15 cellular contexts compared by ENCODE assay signal in genomic region chrX:146278381-146278780, GRCh38.
A peak's percentile ranks its signal among the peaks of the same experiment; 100 is the strongest.
DNase-seq lines count a peak whose midpoint lies in the region; ATAC-seq and TF ChIP-seq lines count a peak whose summit lies in the region.
"Had no signal": no experiment of that assay in that cellular context is flagged by ENCODE, and none has a peak within 500 bp of the region (broad histone marks: within the 10 kb centered on the region; RNA-seq: fewer than 3 reads in every experiment).

No MANE protein-coding gene starts in this region.

- in situ Hi-C loops in Panc1 (cut with HindIII; ENCODE audit: low pct_unique_long_range_greater_than_20kb, low sequenced_read_pairs): no loop called here

- H3K9me3 ChIP-seq in Panc1 (ENCODE audit: control insufficient read depth, insufficient read depth, low read depth, low read length): no peaks in the 10 kb centered on the region
- H3K9me3 ChIP-seq in MG63: no peaks in the 10 kb centered on the region
- H3K9me3 ChIP-seq: uterus had no signal

- H3K9me3 Mint-ChIP-seq in activated CD4-positive, alpha-beta memory T cell treated with anti-CD3 and anti-CD28 coated beads for 36 hours: peaks cover 6% of the 10 kb centered on the region
- H3K9me3 Mint-ChIP-seq: activated B cell treated with CpG ODN at 0.5 μM for 24 hours; activated T-helper 1 cell treated with anti-CD3 and anti-CD28 coated beads, Interleukin-12 subunit alpha, Interleukin-12 subunit beta, Interleukin-2, Interleukin-4 antibody, amounts not matched to agents 30 ng/mL and 10 ng/mL and 1 ng/mL, durations not matched to agents 14 hours and 24 hours and 36 hours; CD8-positive, alpha-beta T cell had no signal

- H3K27ac Mint-ChIP-seq in activated CD4-positive, alpha-beta memory T cell treated with anti-CD3 and anti-CD28 coated beads for 36 hours: no peak overlapping the region
- H3K27ac Mint-ChIP-seq: activated B cell treated with CpG ODN at 0.5 μM for 24 hours; activated T-helper 1 cell treated with anti-CD3 and anti-CD28 coated beads, Interleukin-12 subunit alpha, Interleukin-12 subunit beta, Interleukin-2, Interleukin-4 antibody, amounts not matched to agents 30 ng/mL and 10 ng/mL and 1 ng/mL, durations not matched to agents 14 hours and 24 hours and 36 hours; CD8-positive, alpha-beta T cell; HFFc6 had no signal

- no peaks in the 10 kb centered on the region for H3K4me1 Mint-ChIP-seq in activated CD4-positive, alpha-beta memory T cell treated with anti-CD3 and anti-CD28 coated beads for 36 hours (ENCODE audit: low read depth)
- H3K4me1 Mint-ChIP-seq: activated B cell treated with CpG ODN at 0.5 μM for 24 hours had no signal

- no peaks in the 10 kb centered on the region for H3K27me3 ChIP-seq in Panc1 (ENCODE audit: control insufficient read depth, insufficient read depth, low read length)
- no peaks in the 10 kb centered on the region for H3K27me3 ChIP-seq in MG63
- H3K27me3 ChIP-seq: uterus had no signal

- no peak for ATAC-seq in Panc1
- peak; percentile 84 for ATAC-seq in left lobe of liver
- no peak for ATAC-seq in GM18498 (IDR thresholded peaks at IDR 0.05; ENCODE audit: unreplicated experiment)
- ATAC-seq: CD8-positive, alpha-beta T cell had no signal

- H3K4me1 ChIP-seq in Panc1 (ENCODE audit: control insufficient read depth, insufficient read depth, low read length): no peaks in the 10 kb centered on the region
- H3K4me1 ChIP-seq: uterus had no signal

- intact Hi-C loops in Panc1 (cut with micrococcal nuclease; ENCODE audit: unreplicated experiment) (no loop called here), posterior vena cava (cut with DNase I) (no loop called here)
- intact Hi-C loops in activated CD4-positive, alpha-beta memory T cell treated with anti-CD3 and anti-CD28 coated beads for 36 hours (cut with micrococcal nuclease): no loop called here

- TF ChIP-seq CTCF in Panc1 (IDR thresholded peaks at IDR 0.05): peak; percentile 22

- DNase-seq in ELF-1 (ENCODE audit: low read depth, low spot score) (peak; percentile 35), KG1 (lab: John Stamatoyannopoulos, UW) (peak; percentile 0), Panc1 (ENCODE audit: low read depth, low spot score) (no peak), left lobe of liver (ENCODE audit: low spot score) (no peak), MG63 (no peak), posterior vena cava (ENCODE audit: low spot score) (no peak)
- DNase-seq in activated CD4-positive, alpha-beta memory T cell treated with anti-CD3 and anti-CD28 coated beads for 36 hours: no peak
- DNase-seq: activated B cell treated with CpG ODN at 0.5 μM for 24 hours; CD8-positive, alpha-beta T cell; HFFc6; NCI-H1436 treated with DMSO at 0.1 percent for 48 hours; uterus had no signal

- H3K27me3 Mint-ChIP-seq in activated CD4-positive, alpha-beta memory T cell treated with anti-CD3 and anti-CD28 coated beads for 36 hours: no peaks in the 10 kb centered on the region
- H3K27me3 Mint-ChIP-seq: activated B cell treated with CpG ODN at 0.5 μM for 24 hours had no signal

- no peaks in the 10 kb centered on the region for H3K36me3 ChIP-seq in Panc1 (ENCODE audit: control insufficient read depth, insufficient read depth, low read length)
- no peaks in the 10 kb centered on the region for H3K36me3 ChIP-seq in MG63
- H3K36me3 ChIP-seq: uterus had no signal

- no peak overlapping the region for H3K4me3 Mint-ChIP-seq in activated CD4-positive, alpha-beta memory T cell treated with anti-CD3 and anti-CD28 coated beads for 36 hours
- H3K4me3 Mint-ChIP-seq: activated B cell treated with CpG ODN at 0.5 μM for 24 hours; activated T-helper 1 cell treated with anti-CD3 and anti-CD28 coated beads, Interleukin-12 subunit alpha, Interleukin-12 subunit beta, Interleukin-2, Interleukin-4 antibody, amounts not matched to agents 30 ng/mL and 10 ng/mL and 1 ng/mL, durations not matched to agents 14 hours and 24 hours and 36 hours; CD8-positive, alpha-beta T cell; HFFc6 had no signal

- CTCF ChIA-PET in Panc1 (lab: Charles Lee): no interaction called here
- CTCF ChIA-PET in activated CD4-positive, alpha-beta memory T cell treated with anti-CD3 and anti-CD28 coated beads for 36 hours (lab: Charles Lee): no interaction called here

- H3K27ac ChIP-seq in Panc1 (ENCODE audit: low read length): no peak overlapping the region
- H3K27ac ChIP-seq: epithelial cell of prostate, uterus had no signal

- H3K36me3 Mint-ChIP-seq in activated CD4-positive, alpha-beta memory T cell treated with anti-CD3 and anti-CD28 coated beads for 36 hours: no peaks in the 10 kb centered on the region
- H3K36me3 Mint-ChIP-seq: CD8-positive, alpha-beta T cell had no signal

- POLR2A ChIA-PET in Panc1 (lab: Charles Lee): no interaction called here
- POLR2A ChIA-PET in activated CD4-positive, alpha-beta memory T cell treated with anti-CD3 and anti-CD28 coated beads for 36 hours (lab: Charles Lee): no interaction called here

- no peak overlapping the region for H3K4me3 ChIP-seq in Panc1 (ENCODE audit: low read depth in 2 of 2, low read length in 2 of 2)
- H3K4me3 ChIP-seq in MG63: no peak overlapping the region
- H3K4me3 ChIP-seq: uterus had no signal

- no TSS peak for BruUV-seq in Panc1 (replicated peaks; lab: Mats Ljungman, UMichigan)

Comparison
In these comparisons a context has a peak if more than half of its experiments do, and no peak if none do; other contexts are left out.
1. DNase-seq: peak in ELF-1 (single experiment) and KG1 (single experiment); none in Panc1 (single experiment), left lobe of liver (single experiment), MG63 (single experiment), posterior vena cava (single experiment) and activated CD4-positive, alpha-beta memory T cell treated with anti-CD3 and anti-CD28 coated beads for 36 hours (single experiment).